ENCODE assay signal across 26 cellular contexts in genomic region chr6:63319911-63320310, GRCh38. TPM values are rescaled to one million over a fixed set of nuclear protein-coding genes. Genes with fewer than 3 reads are reported as not detected.
"Had no signal": no experiment of that assay in that cellular context is flagged by ENCODE, and none has a peak within 500 bp of the region (broad histone marks: within the 10 kb centered on the region; RNA-seq: fewer than 3 reads in every experiment).

Gene LGSN (minus strand): TSS chr6:63319983. CDS start chr6:63319943, 40 bp downstream.

- H3K4me1 ChIP-seq: SJCRH30 had no signal

- H3K9me3 Mint-ChIP-seq: activated CD4-positive, alpha-beta T cell treated with anti-CD3 and anti-CD28 coated beads, Interleukin-2, amount 10 ng/mL, durations not matched to agents 24 days and 14 days; activated naive CD4-positive, alpha-beta T cell treated with anti-CD3 and anti-CD28 coated beads for 36 hours; activated naive CD8-positive, alpha-beta T cell treated with anti-CD3 and anti-CD28 coated beads for 36 hours; activated T-cell treated with anti-CD3 and anti-CD28 coated beads, Interleukin-2, amount 50 U/mL, for 24 hours had no signal

- H3K27ac ChIP-seq: brain microvascular endothelial cell, cardiac muscle cell, SJCRH30 had no signal

- H3K36me3 ChIP-seq: brain microvascular endothelial cell, cardiac muscle cell, SJCRH30 had no signal

- H3K9me3 ChIP-seq: SJCRH30 had no signal

- H3K36me3 Mint-ChIP-seq: activated CD8-positive, alpha-beta memory T cell treated with anti-CD3 and anti-CD28 coated beads, Interleukin-2, amount 10 ng/mL, durations not matched to agents 7 days and 5 days; activated naive CD8-positive, alpha-beta T cell treated with anti-CD3 and anti-CD28 coated beads for 36 hours had no signal

- H3K4me3 ChIP-seq: cardiac muscle cell, K562, SJCRH30 had no signal

- H3K4me3 Mint-ChIP-seq: activated CD4-positive, alpha-beta T cell treated with anti-CD3 and anti-CD28 coated beads, Interleukin-2, amount 10 ng/mL, durations not matched to agents 24 days and 14 days; activated CD8-positive, alpha-beta memory T cell treated with anti-CD3 and anti-CD28 coated beads, Interleukin-2, amount 10 ng/mL, durations not matched to agents 7 days and 5 days; activated naive CD4-positive, alpha-beta T cell treated with anti-CD3 and anti-CD28 coated beads for 36 hours; activated naive CD8-positive, alpha-beta T cell treated with anti-CD3 and anti-CD28 coated beads for 36 hours; activated T-cell treated with anti-CD3 and anti-CD28 coated beads, Interleukin-2, amount 50 U/mL, for 24 hours; T-helper 17 cell; WTC11 had no signal

- DNase-seq: activated CD4-positive, alpha-beta T cell treated with anti-CD3 and anti-CD28 coated beads for 1 hour; activated CD4-positive, alpha-beta T cell treated with anti-CD3 and anti-CD28 coated beads, Interleukin-2, amount 10 ng/mL, durations not matched to agents 24 days and 14 days; activated CD4-positive, alpha-beta T cell treated with anti-CD3 and anti-CD28 coated beads, Interleukin-2, amount 50 U/mL, for 48 hours; activated CD8-positive, alpha-beta memory T cell treated with anti-CD3 and anti-CD28 coated beads, Interleukin-2, amount 10 ng/mL, durations not matched to agents 7 days and 5 days; activated gamma-delta T cell; activated naive CD4-positive, alpha-beta T cell treated with anti-CD3 and anti-CD28 coated beads for 36 hours; activated naive CD8-positive, alpha-beta T cell treated with anti-CD3 and anti-CD28 coated beads for 36 hours; activated T-cell treated with anti-CD3 and anti-CD28 coated beads, Interleukin-2, amount 50 U/mL, for 24 hours; brain microvascular endothelial cell; Karpas-422; NCI-H1105 treated with DMSO at 0.1 percent for 48 hours; NCI-H1436 treated with DMSO at 0.1 percent for 48 hours; NCI-H187; NCI-H2107; NCI-H446; NCI-H526; NCI-H82; RPMI8226; SJCRH30; T-helper 17 cell; T-helper 9 cell had no signal

- H3K27me3 Mint-ChIP-seq: activated CD4-positive, alpha-beta T cell treated with anti-CD3 and anti-CD28 coated beads, Interleukin-2, amount 10 ng/mL, durations not matched to agents 24 days and 14 days; activated T-cell treated with anti-CD3 and anti-CD28 coated beads, Interleukin-2, amount 50 U/mL, for 24 hours had no signal

- H3K27me3 ChIP-seq: brain microvascular endothelial cell, cardiac muscle cell, SJCRH30 had no signal

- H3K27ac Mint-ChIP-seq: activated CD4-positive, alpha-beta T cell treated with anti-CD3 and anti-CD28 coated beads, Interleukin-2, amount 10 ng/mL, durations not matched to agents 24 days and 14 days; activated CD8-positive, alpha-beta memory T cell treated with anti-CD3 and anti-CD28 coated beads, Interleukin-2, amount 10 ng/mL, durations not matched to agents 7 days and 5 days; activated naive CD4-positive, alpha-beta T cell treated with anti-CD3 and anti-CD28 coated beads for 36 hours; activated naive CD8-positive, alpha-beta T cell treated with anti-CD3 and anti-CD28 coated beads for 36 hours; activated T-cell treated with anti-CD3 and anti-CD28 coated beads, Interleukin-2, amount 50 U/mL, for 24 hours; T-helper 17 cell; WTC11 had no signal

- ATAC-seq: activated CD8-positive, alpha-beta memory T cell treated with anti-CD3 and anti-CD28 coated beads, Interleukin-2, amount 10 ng/mL, durations not matched to agents 7 days and 5 days; K562; Panc1; Right ventricle myocardium inferior; T-helper 17 cell; WTC11 had no signal

- H3K4me1 Mint-ChIP-seq: activated CD4-positive, alpha-beta T cell treated with anti-CD3 and anti-CD28 coated beads, Interleukin-2, amount 10 ng/mL, durations not matched to agents 24 days and 14 days; activated CD8-positive, alpha-beta memory T cell treated with anti-CD3 and anti-CD28 coated beads, Interleukin-2, amount 10 ng/mL, durations not matched to agents 7 days and 5 days; activated naive CD8-positive, alpha-beta T cell treated with anti-CD3 and anti-CD28 coated beads for 36 hours; T-helper 17 cell had no signal

RNA-seq across cellular contexts. Expression of gene LGSN, which starts in this region (rescaled TPM):
- total RNA-seq: activated CD4-positive, alpha-beta T cell treated with anti-CD3 and anti-CD28 coated beads, Interleukin-2, amount 10 ng/mL, durations not matched to agents 24 days and 14 days; activated naive CD4-positive, alpha-beta T cell treated with anti-CD3 and anti-CD28 coated beads for 36 hours; activated naive CD8-positive, alpha-beta T cell treated with anti-CD3 and anti-CD28 coated beads for 36 hours; cardiac muscle cell; K562; Right ventricle myocardium inferior; SJCRH30; T-helper 17 cell had no signal
